Comparison of ENCODE assay signal across 2 cellular contexts in the genomic region with DNA sequence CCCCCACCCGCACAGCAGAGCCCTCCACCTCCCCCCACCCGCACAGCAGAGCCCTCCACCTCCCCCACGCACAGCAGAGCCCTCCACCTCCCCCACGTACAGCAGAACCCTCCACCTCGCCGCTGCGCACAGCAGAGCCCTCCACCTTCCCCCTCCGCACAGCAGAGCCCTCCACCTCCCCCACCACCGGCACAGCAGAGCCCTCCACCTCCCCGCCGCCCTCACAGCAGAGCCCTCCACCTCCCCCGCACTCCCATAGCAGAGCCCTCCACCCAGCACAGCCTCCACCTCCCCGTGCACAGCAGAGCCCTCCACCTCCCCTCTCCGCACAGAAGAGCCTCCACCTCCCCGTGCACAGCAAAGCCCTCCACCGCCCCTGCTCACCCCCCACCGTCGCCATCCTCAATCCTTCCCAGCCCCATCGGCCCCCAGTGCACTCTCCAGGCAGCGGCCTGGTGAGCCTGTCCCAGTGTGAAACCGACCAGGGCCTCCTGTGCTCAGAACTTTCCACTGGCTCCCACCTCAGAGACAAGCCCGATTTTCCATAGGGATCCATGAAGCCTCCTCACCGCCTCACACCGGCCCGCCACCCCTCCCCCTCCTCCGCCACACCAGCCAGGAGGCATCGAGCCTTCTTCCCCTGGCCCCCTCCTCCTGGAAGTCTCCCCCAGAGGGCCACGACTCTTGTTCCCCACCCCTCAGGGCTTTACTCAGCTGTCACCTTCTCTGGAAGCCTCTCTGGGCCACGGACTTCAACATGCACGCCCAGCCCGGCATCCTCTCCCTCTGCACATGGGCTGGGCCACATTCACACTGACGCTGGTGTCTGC.
TF ChIP-seq lines count a peak whose summit lies in the region.

No MANE protein-coding gene starts in this region.

TF ChIP-seq in HEK293, 187 proteins besides CTCF, POLR2A, EP300 and RAD21:
- no peak for TF ChIP-seq ZNF37A (tag by site-specific recombination; IDR thresholded peaks at IDR 0.05)
- no peak for TF ChIP-seq ZNF747 (tag by site-specific recombination; IDR thresholded peaks at IDR 0.05)
- no peak for TF ChIP-seq ZXDB (tag by site-specific recombination; IDR thresholded peaks at IDR 0.05)
- no peak for TF ChIP-seq INSM2 (tag by site-specific recombination; IDR thresholded peaks at IDR 0.05)
- no peak for TF ChIP-seq ZNF169 (tag by site-specific recombination; IDR thresholded peaks at IDR 0.05)
- TF ChIP-seq PRDM1 (tag by site-specific recombination; IDR thresholded peaks at IDR 0.05) = no peak
- no peak for TF ChIP-seq KLF9 (tag by site-specific recombination; IDR thresholded peaks at IDR 0.05; ENCODE audit: low read depth)
- no peak for TF ChIP-seq ZNF792 (tag by site-specific recombination; IDR thresholded peaks at IDR 0.05)
- no peak for TF ChIP-seq ZNF76 (tag by site-specific recombination; IDR thresholded peaks at IDR 0.05; ENCODE audit: borderline replicate concordance, low read depth)
- TF ChIP-seq, protein P1, sequence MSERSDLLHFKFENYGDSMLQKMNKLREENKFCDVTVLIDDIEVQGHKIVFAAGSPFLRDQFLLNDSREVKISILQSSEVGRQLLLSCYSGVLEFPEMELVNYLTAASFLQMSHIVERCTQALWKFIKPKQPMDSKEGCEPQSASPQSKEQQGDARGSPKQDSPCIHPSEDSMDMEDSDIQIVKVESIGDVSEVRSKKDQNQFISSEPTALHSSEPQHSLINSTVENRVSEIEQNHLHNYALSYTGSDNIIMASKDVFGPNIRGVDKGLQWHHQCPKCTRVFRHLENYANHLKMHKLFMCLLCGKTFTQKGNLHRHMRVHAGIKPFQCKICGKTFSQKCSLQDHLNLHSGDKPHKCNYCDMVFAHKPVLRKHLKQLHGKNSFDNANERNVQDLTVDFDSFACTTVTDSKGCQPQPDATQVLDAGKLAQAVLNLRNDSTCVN (tag by site-specific recombination; optimal IDR thresholded peaks at IDR 0.05) = no peak
- peak; percentile 21; the same call in 1 of the 2 replicates for TF ChIP-seq ZNF341 (tag by site-specific recombination; IDR thresholded peaks at IDR 0.05; ENCODE audit: low read depth)
- TF ChIP-seq IKZF3 (tag by site-specific recombination; IDR thresholded peaks at IDR 0.05) = no peak
- TF ChIP-seq ZNF121 (tag by site-specific recombination; IDR thresholded peaks at IDR 0.05) = no peak
- TF ChIP-seq ZEB2 (tag by site-specific recombination; IDR thresholded peaks at IDR 0.05) = no peak
- TF ChIP-seq ZNF335 (tag by site-specific recombination; conservative IDR thresholded peaks at IDR 0.05) = no peak
- peak; percentile 43 for TF ChIP-seq ZIC2 (tag by site-specific recombination; IDR thresholded peaks at IDR 0.05)
- TF ChIP-seq, protein P2, sequence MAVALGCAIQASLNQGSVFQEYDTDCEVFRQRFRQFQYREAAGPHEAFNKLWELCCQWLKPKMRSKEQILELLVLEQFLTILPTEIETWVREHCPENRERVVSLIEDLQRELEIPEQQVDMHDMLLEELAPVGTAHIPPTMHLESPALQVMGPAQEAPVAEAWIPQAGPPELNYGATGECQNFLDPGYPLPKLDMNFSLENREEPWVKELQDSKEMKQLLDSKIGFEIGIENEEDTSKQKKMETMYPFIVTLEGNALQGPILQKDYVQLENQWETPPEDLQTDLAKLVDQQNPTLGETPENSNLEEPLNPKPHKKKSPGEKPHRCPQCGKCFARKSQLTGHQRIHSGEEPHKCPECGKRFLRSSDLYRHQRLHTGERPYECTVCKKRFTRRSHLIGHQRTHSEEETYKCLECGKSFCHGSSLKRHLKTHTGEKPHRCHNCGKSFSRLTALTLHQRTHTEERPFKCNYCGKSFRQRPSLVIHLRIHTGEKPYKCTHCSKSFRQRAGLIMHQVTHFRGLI (tag by site-specific recombination; IDR thresholded peaks at IDR 0.05) = no peak
- TF ChIP-seq HOXA7 (CRISPR knock-in tag; IDR thresholded peaks at IDR 0.05; ENCODE audit: borderline replicate concordance) = no peak

TF ChIP-seq in H1, 55 proteins besides CTCF, POLR2A, EP300 and RAD21:
- TF ChIP-seq SP1 (IDR thresholded peaks at IDR 0.05; ENCODE audit: low read depth, low read length) (no peak), TAF7 (optimal IDR thresholded peaks at IDR 0.05; ENCODE audit: borderline replicate concordance, low read depth, low read length) (no peak), ASH2L (IDR thresholded peaks at IDR 0.05; ENCODE audit: low read length) (no peak), SIRT6 (IDR thresholded peaks at IDR 0.05; ENCODE audit: low read length) (no peak), BCL11A (IDR thresholded peaks at IDR 0.05; ENCODE audit: low read depth in 2 of 2, low read length in 2 of 2) (no peak), GABPA (IDR thresholded peaks at IDR 0.05; ENCODE audit: borderline replicate concordance, insufficient read depth, low read length) (no peak), NANOG (IDR thresholded peaks at IDR 0.05; ENCODE audit: insufficient read depth, low read depth, low read length, poor library complexity, severe bottlenecking) (no peak)
TF ChIP-seq in H1: peak in this region for 0.
